ENCODE assay signal across 34 cellular contexts in the genomic region with DNA sequence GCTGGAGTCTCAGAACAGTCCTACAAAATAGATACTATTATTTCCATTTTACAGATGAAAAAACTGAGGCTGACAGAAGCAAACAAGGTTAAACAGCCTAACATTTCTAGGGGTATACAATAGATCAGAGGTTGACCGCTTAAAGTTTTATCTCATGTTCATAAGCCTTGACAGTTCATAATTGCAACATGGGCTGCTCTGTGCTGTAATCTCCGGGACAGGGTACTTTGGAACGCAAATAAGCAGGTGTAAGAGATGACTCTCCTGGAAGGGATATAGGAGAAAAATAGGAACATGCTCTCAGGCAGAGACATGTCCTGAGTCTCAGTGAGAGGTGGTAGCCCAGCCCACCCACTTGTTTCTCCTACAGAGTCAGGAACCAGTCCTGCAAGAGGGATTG.
"Had no signal": no experiment of that assay in that cellular context is flagged by ENCODE, and none has a peak within 500 bp of the region (broad histone marks: within the 10 kb centered on the region; RNA-seq: fewer than 3 reads in every experiment).

No MANE protein-coding gene starts in this region.

- ATAC-seq: activated CD8-positive, alpha-beta T cell treated with anti-CD3 and anti-CD28 coated beads for 36 hours; activated naive CD8-positive, alpha-beta T cell treated with anti-CD3 and anti-CD28 coated beads, Interleukin-2, amount 50 U/mL, for 24 hours had no signal

- H3K4me1 Mint-ChIP-seq: activated B cell treated with CpG ODN at 0.5 μM for 24 hours; activated CD4-positive, alpha-beta T cell treated with anti-CD3 and anti-CD28 coated beads, Interleukin-2, amount 10 ng/mL, durations not matched to agents 24 days and 14 days; activated naive CD4-positive, alpha-beta T cell treated with anti-CD3 and anti-CD28 coated beads, Interleukin-2, amount 10 ng/mL, durations not matched to agents 7 days and 5 days; activated naive CD4-positive, alpha-beta T cell treated with anti-CD3 and anti-CD28 coated beads, Interleukin-2, amount 50 U/mL, for 24 hours; activated naive CD8-positive, alpha-beta T cell treated with anti-CD3 and anti-CD28 coated beads, Interleukin-2, amount 10 ng/mL, durations not matched to agents 7 days and 5 days; activated naive CD8-positive, alpha-beta T cell treated with anti-CD3 and anti-CD28 coated beads, Interleukin-2, amount 50 U/mL, for 24 hours; brain; central memory CD8-positive, alpha-beta T cell had no signal

- H3K4me3 Mint-ChIP-seq: activated B cell treated with CpG ODN at 0.5 μM for 24 hours; activated CD4-positive, alpha-beta memory T cell treated with anti-CD3 and anti-CD28 coated beads for 36 hours; activated CD4-positive, alpha-beta T cell treated with anti-CD3 and anti-CD28 coated beads, Interleukin-2, amount 10 ng/mL, durations not matched to agents 24 days and 14 days; activated CD8-positive, alpha-beta T cell treated with anti-CD3 and anti-CD28 coated beads for 36 hours; activated naive CD4-positive, alpha-beta T cell treated with anti-CD3 and anti-CD28 coated beads, Interleukin-2, amount 10 ng/mL, durations not matched to agents 7 days and 5 days; activated naive CD4-positive, alpha-beta T cell treated with anti-CD3 and anti-CD28 coated beads, Interleukin-2, amount 50 U/mL, for 24 hours; activated naive CD8-positive, alpha-beta T cell; activated naive CD8-positive, alpha-beta T cell treated with anti-CD3 and anti-CD28 coated beads, Interleukin-2, amount 10 ng/mL, durations not matched to agents 7 days and 5 days; activated naive CD8-positive, alpha-beta T cell treated with anti-CD3 and anti-CD28 coated beads, Interleukin-2, amount 50 U/mL, for 24 hours; activated T-cell treated with anti-CD3 and anti-CD28 coated beads, Interleukin-2, amount 50 U/mL, for 24 hours; brain; central memory CD8-positive, alpha-beta T cell; T-helper 1 cell treated with Interleukin-12 subunit alpha and Interleukin-12 subunit beta and Interleukin-4 antibody, amounts not matched to agents 30 μg/mL and 1 μg/mL, for 36 hours; T-helper 2 cell treated with Interferon-gamma antibody and Interleukin-4, amounts not matched to agents 5 μg/mL and 100 μg/mL, for 36 hours had no signal

- H3K36me3 Mint-ChIP-seq: activated CD4-positive, alpha-beta memory T cell treated with anti-CD3 and anti-CD28 coated beads for 36 hours; activated naive CD4-positive, alpha-beta T cell treated with anti-CD3 and anti-CD28 coated beads, Interleukin-2, amount 10 ng/mL, durations not matched to agents 7 days and 5 days; activated naive CD4-positive, alpha-beta T cell treated with anti-CD3 and anti-CD28 coated beads, Interleukin-2, amount 50 U/mL, for 24 hours; activated naive CD8-positive, alpha-beta T cell; activated naive CD8-positive, alpha-beta T cell treated with anti-CD3 and anti-CD28 coated beads, Interleukin-2, amount 10 ng/mL, durations not matched to agents 7 days and 5 days; brain had no signal

- H3K4me3 ChIP-seq: ascending aorta, cardiac muscle cell had no signal

- H3K27me3 Mint-ChIP-seq: activated CD4-positive, alpha-beta T cell treated with anti-CD3 and anti-CD28 coated beads, Interleukin-2, amount 10 ng/mL, durations not matched to agents 24 days and 14 days; activated naive CD4-positive, alpha-beta T cell treated with anti-CD3 and anti-CD28 coated beads, Interleukin-2, amount 10 ng/mL, durations not matched to agents 7 days and 5 days had no signal

- H3K27ac ChIP-seq: ascending aorta, cardiac muscle cell, VCaP had no signal

- H3K9me3 Mint-ChIP-seq: activated B cell treated with CpG ODN at 0.5 μM for 24 hours; activated CD4-positive, alpha-beta memory T cell treated with anti-CD3 and anti-CD28 coated beads for 36 hours; activated CD4-positive, alpha-beta T cell treated with anti-CD3 and anti-CD28 coated beads, Interleukin-2, amount 10 ng/mL, durations not matched to agents 24 days and 14 days; activated CD8-positive, alpha-beta T cell treated with anti-CD3 and anti-CD28 coated beads for 36 hours; activated naive CD4-positive, alpha-beta T cell treated with anti-CD3 and anti-CD28 coated beads, Interleukin-2, amount 10 ng/mL, durations not matched to agents 7 days and 5 days; activated naive CD8-positive, alpha-beta T cell treated with anti-CD3 and anti-CD28 coated beads, Interleukin-2, amount 10 ng/mL, durations not matched to agents 7 days and 5 days; activated naive CD8-positive, alpha-beta T cell treated with anti-CD3 and anti-CD28 coated beads, Interleukin-2, amount 50 U/mL, for 24 hours; activated T-cell treated with anti-CD3 and anti-CD28 coated beads, Interleukin-2, amount 50 U/mL, for 24 hours; activated T-helper 2 cell treated with anti-CD3 and anti-CD28 coated beads, Interferon-gamma antibody, Interleukin-2, Interleukin-4, amounts not matched to agents 10 μg/mL and 5 μg/mL and 100 μg/mL, durations not matched to agents 14 hours and 24 hours and 36 hours; brain; central memory CD8-positive, alpha-beta T cell; T-helper 1 cell treated with Interleukin-12 subunit alpha and Interleukin-12 subunit beta and Interleukin-4 antibody, amounts not matched to agents 30 μg/mL and 1 μg/mL, for 36 hours; T-helper 2 cell treated with Interferon-gamma antibody and Interleukin-4, amounts not matched to agents 5 μg/mL and 100 μg/mL, for 36 hours had no signal

- H3K27ac Mint-ChIP-seq: activated B cell treated with CpG ODN at 0.5 μM for 24 hours; activated CD4-positive, alpha-beta memory T cell treated with anti-CD3 and anti-CD28 coated beads for 36 hours; activated CD4-positive, alpha-beta T cell treated with anti-CD3 and anti-CD28 coated beads, Interleukin-2, amount 10 ng/mL, durations not matched to agents 24 days and 14 days; activated CD8-positive, alpha-beta T cell treated with anti-CD3 and anti-CD28 coated beads for 36 hours; activated naive CD4-positive, alpha-beta T cell treated with anti-CD3 and anti-CD28 coated beads, Interleukin-2, amount 10 ng/mL, durations not matched to agents 7 days and 5 days; activated naive CD4-positive, alpha-beta T cell treated with anti-CD3 and anti-CD28 coated beads, Interleukin-2, amount 50 U/mL, for 24 hours; activated naive CD8-positive, alpha-beta T cell; activated naive CD8-positive, alpha-beta T cell treated with anti-CD3 and anti-CD28 coated beads, Interleukin-2, amount 10 ng/mL, durations not matched to agents 7 days and 5 days; activated naive CD8-positive, alpha-beta T cell treated with anti-CD3 and anti-CD28 coated beads, Interleukin-2, amount 50 U/mL, for 24 hours; activated T-cell treated with anti-CD3 and anti-CD28 coated beads, Interleukin-2, amount 50 U/mL, for 24 hours; activated T-helper 2 cell treated with anti-CD3 and anti-CD28 coated beads, Interferon-gamma antibody, Interleukin-2, Interleukin-4, amounts not matched to agents 10 μg/mL and 5 μg/mL and 100 μg/mL, durations not matched to agents 14 hours and 24 hours and 36 hours; brain; T-helper 1 cell treated with Interleukin-12 subunit alpha and Interleukin-12 subunit beta and Interleukin-4 antibody, amounts not matched to agents 30 μg/mL and 1 μg/mL, for 36 hours; T-helper 2 cell treated with Interferon-gamma antibody and Interleukin-4, amounts not matched to agents 5 μg/mL and 100 μg/mL, for 36 hours had no signal

- H3K27me3 ChIP-seq: ascending aorta, cardiac muscle cell had no signal

- H3K4me1 ChIP-seq: ascending aorta had no signal

- DNase-seq: activated B cell treated with CpG ODN at 0.5 μM for 24 hours; activated CD4-positive, alpha-beta memory T cell treated with anti-CD3 and anti-CD28 coated beads for 36 hours; activated CD4-positive, alpha-beta T cell treated with anti-CD3 and anti-CD28 coated beads for 4 hours; activated CD4-positive, alpha-beta T cell treated with anti-CD3 and anti-CD28 coated beads, Interleukin-2, amount 10 ng/mL, durations not matched to agents 24 days and 14 days; activated CD4-positive, alpha-beta T cell treated with anti-CD3 and anti-CD28 coated beads, Interleukin-2, amount 50 U/mL, for 1 hour; activated CD4-positive, alpha-beta T cell treated with anti-CD3 and anti-CD28 coated beads, Interleukin-2, amount 50 U/mL, for 4 hours; activated CD4-positive, CD25-positive, alpha-beta regulatory T cell treated with anti-CD3 and anti-CD28 coated beads, Interleukin-2, amount 50 U/mL, for 72 hours; activated CD8-positive, alpha-beta memory T cell treated with anti-CD3 and anti-CD28 coated beads, Interleukin-2, amount 50 U/mL, for 4 hours; activated CD8-positive, alpha-beta T cell treated with anti-CD3 and anti-CD28 coated beads for 36 hours; activated effector memory CD4-positive, alpha-beta T cell treated with Interleukin-2 at 50 U/mL for 16 hours; activated gamma-delta T cell; activated naive CD4-positive, alpha-beta T cell treated with anti-CD3 and anti-CD28 coated beads, Interleukin-2, amount 10 ng/mL, durations not matched to agents 7 days and 5 days; activated naive CD4-positive, alpha-beta T cell treated with Interleukin-2 at 50 U/mL for 16 hours; activated naive CD8-positive, alpha-beta T cell treated with anti-CD3 and anti-CD28 coated beads, Interleukin-2, amount 10 ng/mL, durations not matched to agents 7 days and 5 days; activated naive CD8-positive, alpha-beta T cell treated with anti-CD3 and anti-CD28 coated beads, Interleukin-2, amount 50 U/mL, for 24 hours; activated T-cell treated with anti-CD3 and anti-CD28 coated beads, Interleukin-2, amount 50 U/mL, for 24 hours; activated T-cell treated with anti-CD3 and anti-CD28 coated beads, Interleukin-2, amount 50 U/mL, for 48 hours; amygdala; anterior cingulate cortex; caudate nucleus; cerebellar nuclear complex; T-helper 1 cell; T-helper 2 cell; T-helper 9 cell had no signal

- H3K36me3 ChIP-seq: ascending aorta, cardiac muscle cell had no signal

- H3K9me3 ChIP-seq: ascending aorta had no signal
